In the genomic region with DNA sequence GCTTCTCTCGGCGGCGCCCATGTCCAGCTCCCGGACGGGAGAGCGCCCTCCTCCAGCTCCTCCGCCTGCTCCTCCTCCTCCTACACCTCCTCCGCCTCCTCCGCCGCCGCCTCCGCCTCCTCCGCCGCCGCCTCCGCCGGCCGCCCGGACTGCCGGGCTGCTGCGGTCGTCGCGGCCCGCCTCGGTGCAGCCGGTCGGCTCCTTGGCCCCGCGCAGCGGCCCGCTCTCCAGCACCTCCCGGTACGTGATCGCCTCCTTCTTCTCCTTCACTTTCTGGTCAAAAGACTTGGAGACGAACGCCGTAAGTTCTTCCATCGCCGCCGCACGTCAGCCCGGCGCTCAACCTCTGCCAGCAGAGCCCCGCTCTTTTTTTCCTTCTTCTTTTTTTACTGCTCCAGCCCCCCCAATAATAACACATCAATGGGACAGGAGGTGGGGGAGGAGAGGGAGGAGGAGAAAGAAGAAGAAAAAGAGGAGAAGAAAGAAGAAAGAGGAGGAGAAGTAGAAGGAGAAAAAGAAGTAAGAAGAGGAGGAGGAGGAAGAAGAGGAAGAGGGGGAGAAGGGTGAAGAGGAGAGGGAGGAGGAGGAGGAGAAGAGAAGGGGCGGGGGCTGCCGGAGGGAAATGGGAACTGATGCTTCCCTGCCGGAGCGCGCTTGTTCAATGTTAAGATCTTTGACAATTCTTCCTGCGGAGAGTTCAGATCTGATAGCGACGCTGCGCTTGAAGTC, we compare ENCODE assay signal across 8 cellular contexts. TPM values are rescaled to one million over a fixed set of nuclear protein-coding genes. Genes with fewer than 3 reads are reported as not detected.
DNase-seq lines count a peak whose midpoint lies in the region; ATAC-seq and TF ChIP-seq lines count a peak whose summit lies in the region.

Gene SHOX2, minus strand, starts transcription at position 711 of the 729 bp plus-strand sequence. Its CDS starts 396 bp downstream, at position 315.

- intact Hi-C loops in stomach (cut with DNase I; ENCODE audit: low total_unique reads), result no loop called here

- WGBS in stomach, 5 donors, result 2 to 5% (median 3%) methylated on average over 40 to 53 of the region's 54 CpGs

- in situ Hi-C loops in astrocyte of the cerebellum (cut with HindIII; ENCODE audit: low sequenced_read_pairs), result no loop called here

- H3K4me1 Mint-ChIP-seq in activated naive CD4-positive, alpha-beta T cell treated with anti-CD3 and anti-CD28 coated beads, Interleukin-2, amount 10 ng/mL, durations not matched to agents 7 days and 5 days, result peaks cover 58% of the 10 kb centered on the region

- no peak for TF ChIP-seq EP300 in stomach (IDR thresholded peaks at IDR 0.05)

- peak within 1 kb of the TSS; percentile 85 for H3K27ac Mint-ChIP-seq in activated naive CD4-positive, alpha-beta T cell treated with anti-CD3 and anti-CD28 coated beads, Interleukin-2, amount 10 ng/mL, durations not matched to agents 7 days and 5 days
- H3K27ac Mint-ChIP-seq in activated naive CD4-positive, alpha-beta T cell treated with anti-CD3 and anti-CD28 coated beads, Interleukin-2, amount 50 U/mL, for 72 hours, result peak within 1 kb of the TSS in 1 of 2 donors; percentile 55

- TF ChIP-seq CTCF in astrocyte of the cerebellum (IDR thresholded peaks at IDR 0.05; ENCODE audit: low read depth, low read length, missing control alignments) (no peak), stomach (IDR thresholded peaks at IDR 0.05) (no peak)

- CTCF ChIA-PET in activated naive CD4-positive, alpha-beta T cell treated with anti-CD3 and anti-CD28 coated beads, Interleukin-2, amount 10 ng/mL, durations not matched to agents 7 days and 5 days (lab: Charles Lee), result no interaction called here

- H3K36me3 ChIP-seq in stomach, result no peaks in the 10 kb centered on the region

- peak; percentile 38 for DNase-seq in activated naive CD4-positive, alpha-beta T cell treated with anti-CD3 and anti-CD28 coated beads, Interleukin-2, amount 10 ng/mL, durations not matched to agents 7 days and 5 days
- DNase-seq in activated naive CD4-positive, alpha-beta T cell treated with anti-CD3 and anti-CD28 coated beads, Interleukin-2, amount 50 U/mL, for 72 hours (ENCODE audit: low spot score in 2 of 2), result no peak
- peak; percentile 73 for DNase-seq in NCI-H69 (lab: John Stamatoyannopoulos, UW)
- no peak for DNase-seq in astrocyte of the cerebellum (ENCODE audit: low read depth)
- DNase-seq in iPS-NIHi11 (ENCODE audit: low spot score), result peak; percentile 57
- peak; percentile 28 for DNase-seq in stomach
- DNase-seq in AML-193 (lab: John Stamatoyannopoulos, UW), result no peak

- H3K9me3 Mint-ChIP-seq in activated naive CD4-positive, alpha-beta T cell treated with anti-CD3 and anti-CD28 coated beads, Interleukin-2, amount 10 ng/mL, durations not matched to agents 7 days and 5 days, result no peaks in the 10 kb centered on the region
- peaks cover 0 to 3% of the 10 kb centered on the region in 2 donors for H3K9me3 Mint-ChIP-seq in activated naive CD4-positive, alpha-beta T cell treated with anti-CD3 and anti-CD28 coated beads, Interleukin-2, amount 50 U/mL, for 72 hours

- peak within 1 kb of the TSS; percentile 71 for H3K4me3 Mint-ChIP-seq in activated naive CD4-positive, alpha-beta T cell treated with anti-CD3 and anti-CD28 coated beads, Interleukin-2, amount 10 ng/mL, durations not matched to agents 7 days and 5 days

- H3K27me3 ChIP-seq in stomach, result peaks cover 38 to 86% (median 80%) of the 10 kb centered on the region in 3 donors

- peak within 1 kb of the TSS; percentile 28 for H3K4me3 ChIP-seq in astrocyte of the cerebellum (ENCODE audit: low read depth, low read length)
- peak within 1 kb of the TSS; percentile 36 to 54 (median 48) for H3K4me3 ChIP-seq in stomach

- peaks cover 87% of the 10 kb centered on the region for H3K27me3 Mint-ChIP-seq in activated naive CD4-positive, alpha-beta T cell treated with anti-CD3 and anti-CD28 coated beads, Interleukin-2, amount 10 ng/mL, durations not matched to agents 7 days and 5 days

- no peak for ATAC-seq in activated naive CD4-positive, alpha-beta T cell treated with anti-CD3 and anti-CD28 coated beads, Interleukin-2, amount 50 U/mL, for 72 hours
- ATAC-seq in HG02759 (IDR thresholded peaks at IDR 0.05; ENCODE audit: unreplicated experiment), result no peak

- peaks cover 0 to 3% (median 0%) of the 10 kb centered on the region in 4 donors for H3K9me3 ChIP-seq in stomach

- no peak within 1 kb of the TSS for H3K27ac ChIP-seq in stomach

- peaks cover 39 to 58% (median 53%) of the 10 kb centered on the region in 4 donors for H3K4me1 ChIP-seq in stomach

- TF ChIP-seq POLR2A in stomach (IDR thresholded peaks at IDR 0.05), result no peak

- peaks cover 8% of the 10 kb centered on the region for H3K36me3 Mint-ChIP-seq in activated naive CD4-positive, alpha-beta T cell treated with anti-CD3 and anti-CD28 coated beads, Interleukin-2, amount 10 ng/mL, durations not matched to agents 7 days and 5 days
- peaks cover 7 to 34% of the 10 kb centered on the region in 2 donors for H3K36me3 Mint-ChIP-seq in activated naive CD4-positive, alpha-beta T cell treated with anti-CD3 and anti-CD28 coated beads, Interleukin-2, amount 50 U/mL, for 72 hours

RNA-seq across cellular contexts. Expression of gene SHOX2, which starts in this region (rescaled TPM):
- total RNA-seq in activated naive CD4-positive, alpha-beta T cell treated with anti-CD3 and anti-CD28 coated beads, Interleukin-2, amount 50 U/mL, for 72 hours, result not detected
- total RNA-seq in stomach, result under 1 TPM in 1 of 5 donors, not detected in 4; 0.55 TPM
- polyA plus RNA-seq in stomach, result under 1 TPM in 1 of 3 donors, not detected in 2; 0.10 TPM

Comparison
In these comparisons a context has a peak if more than half of its experiments do, and no peak if none do; other contexts are left out.
1. DNase-seq: peak in activated naive CD4-positive, alpha-beta T cell treated with anti-CD3 and anti-CD28 coated beads, Interleukin-2, amount 10 ng/mL, durations not matched to agents 7 days and 5 days (single experiment), NCI-H69 (single experiment) and iPS-NIHi11 (single experiment); none in activated naive CD4-positive, alpha-beta T cell treated with anti-CD3 and anti-CD28 coated beads, Interleukin-2, amount 50 U/mL, for 72 hours (0 of 2), astrocyte of the cerebellum (single experiment) and AML-193 (0 of 2).
2. Peak in DNase-seq and H3K4me3 ChIP-seq in stomach; RNA of the gene not detected or under 1 TPM.